ENCODE assay signal across 20 cellular contexts in genomic region chr15:50365570-50365969, GRCh38. TPM values are rescaled to one million over a fixed set of nuclear protein-coding genes. Genes with fewer than 3 reads are reported as not detected.
A peak's percentile ranks its signal among the peaks of the same experiment; 100 is the strongest.
DNase-seq lines count a peak whose midpoint lies in the region; ATAC-seq and TF ChIP-seq lines count a peak whose summit lies in the region.
"Had no signal": no experiment of that assay in that cellular context is flagged by ENCODE, and none has a peak within 500 bp of the region (broad histone marks: within the 10 kb centered on the region; RNA-seq: fewer than 3 reads in every experiment).

No MANE protein-coding gene starts in this region.

- intact Hi-C loops in activated CD4-positive, alpha-beta T cell treated with anti-CD3 and anti-CD28 coated beads, Interleukin-2, amount 10 ng/mL, durations not matched to agents 24 days and 14 days (cut with micrococcal nuclease), result no loop called here
- intact Hi-C loops in activated CD4-positive, alpha-beta T cell treated with anti-CD3 and anti-CD28 coated beads for 36 hours (cut with DNase I, micrococcal nuclease), result no loop called here
- intact Hi-C loops in naive thymus-derived CD4-positive, alpha-beta T cell (cut with micrococcal nuclease), result no loop called here

- no peaks in the 10 kb centered on the region for H3K27me3 Mint-ChIP-seq in activated CD4-positive, alpha-beta T cell treated with anti-CD3 and anti-CD28 coated beads, Interleukin-2, amount 10 ng/mL, durations not matched to agents 24 days and 14 days
- no peaks in the 10 kb centered on the region for H3K27me3 Mint-ChIP-seq in activated CD4-positive, alpha-beta T cell treated with anti-CD3 and anti-CD28 coated beads for 36 hours
- no peaks in the 10 kb centered on the region for H3K27me3 Mint-ChIP-seq in activated naive CD8-positive, alpha-beta T cell
- no peaks in the 10 kb centered on the region for H3K27me3 Mint-ChIP-seq in naive thymus-derived CD4-positive, alpha-beta T cell
- H3K27me3 Mint-ChIP-seq in stimulated activated naive B cell treated with anti-CD40 and anti-IgM and Interleukin-4, amounts not matched to agents 10 μg/mL and 1 μg/mL and 100 μg/mL, for 72 hours, result no peaks in the 10 kb centered on the region

- POLR2A ChIA-PET in activated CD4-positive, alpha-beta T cell treated with anti-CD3 and anti-CD28 coated beads for 36 hours (lab: Charles Lee), result no interaction called here
- POLR2A ChIA-PET in naive thymus-derived CD4-positive, alpha-beta T cell (lab: Charles Lee), result interaction anchor here (1.0 kb wide), 1 partner anchor 9 kb away, joined by 4 read pairs; no protein-coding TSS in a partner anchor

- no peak for DNase-seq in activated CD4-positive, alpha-beta T cell treated with anti-CD3 and anti-CD28 coated beads, Interleukin-2, amount 10 ng/mL, durations not matched to agents 24 days and 14 days
- no peak for DNase-seq in activated CD4-positive, alpha-beta T cell treated with anti-CD3 and anti-CD28 coated beads for 36 hours
- DNase-seq in naive thymus-derived CD4-positive, alpha-beta T cell, result no peak
- DNase-seq in stimulated activated naive B cell treated with anti-CD40 and anti-IgM and Interleukin-4, amounts not matched to agents 10 μg/mL and 1 μg/mL and 100 μg/mL, for 72 hours, result no peak
- DNase-seq in SIG-M5 treated with dmso at 0.1 percent for 504 hours (lab: John Stamatoyannopoulos, UW; ENCODE audit: unreplicated experiment) (no peak), GM13977 (ENCODE audit: low spot score) (no peak)
- DNase-seq: ACHN, GM23248, H9, MG63, NCI-H1417 treated with DMSO at 0.1 percent for 48 hours, NCI-H187, NCI-H446, NCI-H526, Right ventricle myocardium superior had no signal

- H3K9me3 ChIP-seq in naive thymus-derived CD4-positive, alpha-beta T cell (ENCODE audit: control insufficient read depth in 2 of 3, low read length in 3 of 3), result no peaks in the 10 kb centered on the region
- H3K9me3 ChIP-seq: BLaER1 treated with 17β-estradiol and CSF1 and Interleukin-3, amounts not matched to agents 10 nM and 100 nM; MG63 had no signal

- CTCF ChIA-PET in activated CD4-positive, alpha-beta T cell treated with anti-CD3 and anti-CD28 coated beads for 36 hours (lab: Charles Lee), result interaction anchor here (0.7 to 1.2 kb wide), 2 partner anchors 55 to 253 kb away, joined by 3 to 4 read pairs; no protein-coding TSS in a partner anchor
- CTCF ChIA-PET in naive thymus-derived CD4-positive, alpha-beta T cell (lab: Charles Lee), result no interaction called here

- H3K36me3 Mint-ChIP-seq in activated CD4-positive, alpha-beta T cell treated with anti-CD3 and anti-CD28 coated beads, Interleukin-2, amount 10 ng/mL, durations not matched to agents 24 days and 14 days (ENCODE audit: low read depth), result peaks cover 41% of the 10 kb centered on the region
- H3K36me3 Mint-ChIP-seq in activated CD4-positive, alpha-beta T cell treated with anti-CD3 and anti-CD28 coated beads for 36 hours (ENCODE audit: low read depth), result peaks cover 29% of the 10 kb centered on the region
- peaks cover 9% of the 10 kb centered on the region for H3K36me3 Mint-ChIP-seq in activated naive CD8-positive, alpha-beta T cell
- H3K36me3 Mint-ChIP-seq in naive thymus-derived CD4-positive, alpha-beta T cell, result peaks cover 4 to 27% (median 16%) of the 10 kb centered on the region in 5 donors
- H3K36me3 Mint-ChIP-seq in stimulated activated naive B cell treated with anti-CD40 and anti-IgM and Interleukin-4, amounts not matched to agents 10 μg/mL and 1 μg/mL and 100 μg/mL, for 72 hours, result peaks cover 29 to 38% of the 10 kb centered on the region in 2 donors

- no peak overlapping the region for H3K4me3 Mint-ChIP-seq in activated CD4-positive, alpha-beta T cell treated with anti-CD3 and anti-CD28 coated beads, Interleukin-2, amount 10 ng/mL, durations not matched to agents 24 days and 14 days
- no peak overlapping the region for H3K4me3 Mint-ChIP-seq in activated CD4-positive, alpha-beta T cell treated with anti-CD3 and anti-CD28 coated beads for 36 hours
- no peak overlapping the region for H3K4me3 Mint-ChIP-seq in activated naive CD8-positive, alpha-beta T cell
- no peak overlapping the region for H3K4me3 Mint-ChIP-seq in naive thymus-derived CD4-positive, alpha-beta T cell
- H3K4me3 Mint-ChIP-seq in stimulated activated naive B cell treated with anti-CD40 and anti-IgM and Interleukin-4, amounts not matched to agents 10 μg/mL and 1 μg/mL and 100 μg/mL, for 72 hours, result peak overlapping the region in 1 of 2 donors; percentile 28
- H3K4me3 Mint-ChIP-seq: H9 had no signal

- H3K36me3 ChIP-seq in naive thymus-derived CD4-positive, alpha-beta T cell (ENCODE audit: control insufficient read depth in 2 of 3, insufficient read depth in 3 of 3, low read length in 3 of 3), result peaks cover 0 to 8% (median 0%) of the 10 kb centered on the region in 3 experiments

- peaks cover 0 to 3% of the 10 kb centered on the region in 2 donors for H3K4me1 ChIP-seq in naive thymus-derived CD4-positive, alpha-beta T cell (ENCODE audit: control insufficient read depth in 2 of 2, insufficient read depth in 2 of 2, low read length in 2 of 2)

- no peak for TF ChIP-seq CTCF in GM13977 (IDR thresholded peaks at IDR 0.05; ENCODE audit: extremely low read depth, insufficient read depth, missing control alignments)

- H3K9me3 Mint-ChIP-seq in activated CD4-positive, alpha-beta T cell treated with anti-CD3 and anti-CD28 coated beads, Interleukin-2, amount 10 ng/mL, durations not matched to agents 24 days and 14 days, result no peaks in the 10 kb centered on the region
- no peaks in the 10 kb centered on the region for H3K9me3 Mint-ChIP-seq in activated CD4-positive, alpha-beta T cell treated with anti-CD3 and anti-CD28 coated beads for 36 hours (ENCODE audit: low read depth)
- H3K9me3 Mint-ChIP-seq in activated naive CD8-positive, alpha-beta T cell (ENCODE audit: low read depth), result no peaks in the 10 kb centered on the region
- peaks cover 0 to 1% (median 0%) of the 10 kb centered on the region in 11 donors for H3K9me3 Mint-ChIP-seq in naive thymus-derived CD4-positive, alpha-beta T cell
- H3K9me3 Mint-ChIP-seq in stimulated activated naive B cell treated with anti-CD40 and anti-IgM and Interleukin-4, amounts not matched to agents 10 μg/mL and 1 μg/mL and 100 μg/mL, for 72 hours, result no peaks in the 10 kb centered on the region
- H3K9me3 Mint-ChIP-seq: H9 had no signal

- no peaks in the 10 kb centered on the region for H3K27me3 ChIP-seq in naive thymus-derived CD4-positive, alpha-beta T cell (ENCODE audit: control insufficient read depth in 2 of 2, insufficient read depth in 2 of 2, low read length in 2 of 2)
- H3K27me3 ChIP-seq: BLaER1 treated with 17β-estradiol and CSF1 and Interleukin-3, amounts not matched to agents 10 nM and 100 nM; MG63 had no signal

- in situ Hi-C loops in GM13977 (cut with MboI; ENCODE audit: low pct_unique_long_range_greater_than_20kb, low sequenced_read_pairs, unreplicated experiment), result no loop called here

- no peak overlapping the region for H3K4me3 ChIP-seq in naive thymus-derived CD4-positive, alpha-beta T cell (ENCODE audit: low read length)
- H3K4me3 ChIP-seq: BLaER1 treated with 17β-estradiol and CSF1 and Interleukin-3, amounts not matched to agents 10 nM and 100 nM; GM23248; K562; MG63 had no signal

- ATAC-seq in activated CD4-positive, alpha-beta T cell treated with anti-CD3 and anti-CD28 coated beads for 36 hours, result no peak
- no peak for ATAC-seq in naive thymus-derived CD4-positive, alpha-beta T cell
- ATAC-seq in stimulated activated naive B cell treated with anti-CD40 and anti-IgM and Interleukin-4, amounts not matched to agents 10 μg/mL and 1 μg/mL and 100 μg/mL, for 72 hours (replicated peaks), result peak; percentile 88 to 92
- ATAC-seq in GM19463 (IDR thresholded peaks at IDR 0.05; ENCODE audit: unreplicated experiment), result no peak
- ATAC-seq: K562 had no signal

- peak overlapping the region; percentile 5 for H3K27ac Mint-ChIP-seq in activated CD4-positive, alpha-beta T cell treated with anti-CD3 and anti-CD28 coated beads, Interleukin-2, amount 10 ng/mL, durations not matched to agents 24 days and 14 days
- no peak overlapping the region for H3K27ac Mint-ChIP-seq in activated CD4-positive, alpha-beta T cell treated with anti-CD3 and anti-CD28 coated beads for 36 hours
- H3K27ac Mint-ChIP-seq in activated naive CD8-positive, alpha-beta T cell, result peak overlapping the region; percentile 70
- peak overlapping the region in 6 of 9 donors; percentile 8 to 73 (median 58) for H3K27ac Mint-ChIP-seq in naive thymus-derived CD4-positive, alpha-beta T cell
- H3K27ac Mint-ChIP-seq in stimulated activated naive B cell treated with anti-CD40 and anti-IgM and Interleukin-4, amounts not matched to agents 10 μg/mL and 1 μg/mL and 100 μg/mL, for 72 hours, result peak overlapping the region; percentile 90

- peaks cover 11% of the 10 kb centered on the region for H3K4me1 Mint-ChIP-seq in activated CD4-positive, alpha-beta T cell treated with anti-CD3 and anti-CD28 coated beads, Interleukin-2, amount 10 ng/mL, durations not matched to agents 24 days and 14 days
- H3K4me1 Mint-ChIP-seq in activated CD4-positive, alpha-beta T cell treated with anti-CD3 and anti-CD28 coated beads for 36 hours, result peaks cover 14% of the 10 kb centered on the region
- peaks cover 28% of the 10 kb centered on the region for H3K4me1 Mint-ChIP-seq in activated naive CD8-positive, alpha-beta T cell (ENCODE audit: low read depth)
- peaks cover 2 to 46% (median 34%) of the 10 kb centered on the region in 7 donors for H3K4me1 Mint-ChIP-seq in naive thymus-derived CD4-positive, alpha-beta T cell
- H3K4me1 Mint-ChIP-seq in stimulated activated naive B cell treated with anti-CD40 and anti-IgM and Interleukin-4, amounts not matched to agents 10 μg/mL and 1 μg/mL and 100 μg/mL, for 72 hours, result peaks cover 14 to 42% of the 10 kb centered on the region in 2 donors
- H3K4me1 Mint-ChIP-seq: H9 had no signal

- no peak overlapping the region for H3K27ac ChIP-seq in naive thymus-derived CD4-positive, alpha-beta T cell (ENCODE audit: low read depth, low read length)
- H3K27ac ChIP-seq: 22Rv1; BLaER1 treated with 17β-estradiol and CSF1 and Interleukin-3, amounts not matched to agents 10 nM and 100 nM; GM23248 had no signal

RNA-seq across cellular contexts. Expression of gene GABPB1, which starts 10.6 kb away (rescaled TPM):
- 78.3 and 79.5 TPM in 2 replicates for total RNA-seq in activated CD4-positive, alpha-beta T cell treated with anti-CD3 and anti-CD28 coated beads, Interleukin-2, amount 10 ng/mL, durations not matched to agents 24 days and 14 days
- total RNA-seq in activated CD4-positive, alpha-beta T cell treated with anti-CD3 and anti-CD28 coated beads for 36 hours, result 10 to 100 TPM; 46.3 to 53.4 TPM
- 10 to 100 TPM; 14.7 to 42.7 (median 16.8) TPM for total RNA-seq in naive thymus-derived CD4-positive, alpha-beta T cell
- 10 to 100 TPM; 21.6 to 29.6 TPM for polyA plus RNA-seq in naive thymus-derived CD4-positive, alpha-beta T cell

RNA-seq across cellular contexts. Expression of gene USP8, which starts 58.6 kb away (rescaled TPM):
- 56.9 and 60.9 TPM in 2 replicates for total RNA-seq in activated CD4-positive, alpha-beta T cell treated with anti-CD3 and anti-CD28 coated beads, Interleukin-2, amount 10 ng/mL, durations not matched to agents 24 days and 14 days
- 10 to 100 TPM; 39.8 to 45.3 TPM for total RNA-seq in activated CD4-positive, alpha-beta T cell treated with anti-CD3 and anti-CD28 coated beads for 36 hours
- 10 to 100 TPM; 52.8 to 61.8 (median 57.1) TPM for total RNA-seq in naive thymus-derived CD4-positive, alpha-beta T cell
- polyA plus RNA-seq in naive thymus-derived CD4-positive, alpha-beta T cell, result 10 to 100 TPM; 34.7 to 50.7 TPM

Comparison
In these comparisons a context has a peak if more than half of its experiments do, and no peak if none do; other contexts are left out.
1. ATAC-seq: peak in stimulated activated naive B cell treated with anti-CD40 and anti-IgM and Interleukin-4, amounts not matched to agents 10 μg/mL and 1 μg/mL and 100 μg/mL, for 72 hours (2 of 2); none in activated CD4-positive, alpha-beta T cell treated with anti-CD3 and anti-CD28 coated beads for 36 hours (single experiment), naive thymus-derived CD4-positive, alpha-beta T cell (single experiment) and GM19463 (single experiment).